Comparison of ENCODE assay signal across 8 cellular contexts in the genomic region with DNA sequence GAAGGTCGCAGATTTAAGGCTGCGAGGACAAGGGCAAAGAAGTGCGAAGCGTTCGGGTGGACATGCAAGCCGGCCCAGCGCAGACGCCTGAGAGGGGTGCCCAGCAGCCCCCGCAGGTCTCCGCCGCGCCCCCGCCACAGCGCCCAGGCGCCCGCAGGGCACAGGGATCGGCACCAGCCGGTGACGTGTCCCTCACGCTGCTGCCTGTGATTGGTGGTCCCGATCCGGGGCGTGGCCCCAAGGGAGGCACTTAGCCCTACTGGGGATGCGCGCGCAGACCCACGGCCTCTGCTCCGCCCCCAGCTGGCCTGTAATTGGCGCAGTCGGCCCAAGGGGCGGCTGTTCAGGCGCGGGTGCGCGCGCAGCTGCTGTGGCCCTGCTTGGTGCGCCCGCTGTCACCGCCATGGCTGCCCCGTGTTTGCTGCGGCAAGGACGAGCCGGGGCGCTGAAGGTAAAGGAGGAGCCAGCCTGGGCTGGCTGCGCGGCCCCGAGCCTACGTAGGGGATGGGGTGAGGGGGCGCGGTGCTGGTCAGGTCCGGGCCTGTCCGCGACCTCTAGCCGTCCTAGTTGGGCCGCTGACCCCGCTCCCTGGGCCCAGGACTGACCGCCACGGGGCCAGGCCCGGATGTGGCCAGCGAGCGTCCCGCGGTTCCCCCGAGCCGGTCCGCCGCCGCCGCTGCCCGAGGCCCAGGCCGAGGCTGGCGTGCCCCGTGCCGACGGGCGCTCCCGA. TPM values are rescaled to one million over a fixed set of nuclear protein-coding genes. Genes with fewer than 3 reads are reported as not detected.
DNase-seq lines count a peak whose midpoint lies in the region; ATAC-seq and TF ChIP-seq lines count a peak whose summit lies in the region.

TSS of gene NDUFV3 (plus strand) at position 379 of the 730 bp plus-strand sequence. CDS start at position 404, 25 bp downstream.

- peak; percentile 89 for ATAC-seq in HG03442 (IDR thresholded peaks at IDR 0.05; ENCODE audit: unreplicated experiment)
- peak; percentile 97 for ATAC-seq in activated CD4-positive, alpha-beta T cell treated with anti-CD3 and anti-CD28 coated beads for 36 hours

- H3K9me3 Mint-ChIP-seq in activated CD4-positive, alpha-beta T cell treated with anti-CD3 and anti-CD28 coated beads for 36 hours (ENCODE audit: low read depth): no peaks in the 10 kb centered on the region

- peak within 1 kb of the TSS; percentile 97 for H3K4me3 ChIP-seq in choroid plexus epithelial cell (ENCODE audit: low read depth, low read length)

- peak within 1 kb of the TSS; percentile 90 for H3K27ac Mint-ChIP-seq in activated CD4-positive, alpha-beta T cell treated with anti-CD3 and anti-CD28 coated beads for 36 hours

- TF ChIP-seq CTCF in choroid plexus epithelial cell (conservative IDR thresholded peaks at IDR 0.05; ENCODE audit: low read depth, low read length): no peak

- POLR2A ChIA-PET in activated CD4-positive, alpha-beta T cell treated with anti-CD3 and anti-CD28 coated beads for 36 hours (lab: Charles Lee): interaction anchor here (0.7 to 1.7 kb wide), 5 partner anchors 8 to 155 kb away, joined by 3 to 5 read pairs (median 4); partner anchors contain the start of gene PKNOX1

- CTCF ChIA-PET in activated CD4-positive, alpha-beta T cell treated with anti-CD3 and anti-CD28 coated beads for 36 hours (lab: Charles Lee): interaction anchor here (1.2 kb wide), 1 partner anchor 12 kb away, joined by 5 read pairs; no protein-coding TSS in a partner anchor

- no peaks in the 10 kb centered on the region for H3K27me3 Mint-ChIP-seq in activated CD4-positive, alpha-beta T cell treated with anti-CD3 and anti-CD28 coated beads for 36 hours

- DNase-seq in Ammon's horn (ENCODE audit: low spot score) (peak; percentile 99), GM19238 (ENCODE audit: insufficient read length, low spot score) (peak; percentile 97), NCI-H524 (lab: John Stamatoyannopoulos, UW) (peak; percentile 98 to 99), choroid plexus epithelial cell (ENCODE audit: low read depth) (peak; percentile 99), kidney glomerular epithelial cell (lab: John Stamatoyannopoulos, UW) (peak; percentile 91)
- peak; percentile 100 for DNase-seq in activated CD4-positive, alpha-beta T cell treated with anti-CD3 and anti-CD28 coated beads for 36 hours
- DNase-seq in stimulated activated CD4-positive, alpha-beta T cell treated with anti-CD3 and anti-CD28 coated beads, Interleukin-1b, Interleukin-23, amount 100 ng/mL, for 1 hour (ENCODE audit: low read depth in 2 of 2): peak; percentile 100

- peaks cover 12% of the 10 kb centered on the region for H3K4me1 Mint-ChIP-seq in activated CD4-positive, alpha-beta T cell treated with anti-CD3 and anti-CD28 coated beads for 36 hours

- H3K36me3 Mint-ChIP-seq in activated CD4-positive, alpha-beta T cell treated with anti-CD3 and anti-CD28 coated beads for 36 hours (ENCODE audit: low read depth): peaks cover 15% of the 10 kb centered on the region

- intact Hi-C loops in activated CD4-positive, alpha-beta T cell treated with anti-CD3 and anti-CD28 coated beads for 36 hours (cut with DNase I, micrococcal nuclease): loop anchor here (1.0 to 10.0 kb wide), 5 partner anchors 14 to 766 kb away; partner anchors contain the start of genes PKNOX1 (in 2 of the 2), WDR4 (in 2 of the 2), HSF2BP (in 1 of the 2) and RRP1B (in 1 of the 2)

- H3K4me3 Mint-ChIP-seq in activated CD4-positive, alpha-beta T cell treated with anti-CD3 and anti-CD28 coated beads for 36 hours: peak within 1 kb of the TSS; percentile 74

RNA-seq across cellular contexts. Expression of gene NDUFV3, which starts in this region (rescaled TPM):
- 10 to 100 TPM; 24.6 to 31.8 TPM for total RNA-seq in activated CD4-positive, alpha-beta T cell treated with anti-CD3 and anti-CD28 coated beads for 36 hours

Comparison
In these comparisons a context has a peak if more than half of its experiments do, and no peak if none do; other contexts are left out.
1. Peak in every context shown above with its lines: DNase-seq, ATAC-seq and H3K4me3 ChIP-seq.